Comparison of ENCODE assay signal across 30 cellular contexts in the genomic region with DNA sequence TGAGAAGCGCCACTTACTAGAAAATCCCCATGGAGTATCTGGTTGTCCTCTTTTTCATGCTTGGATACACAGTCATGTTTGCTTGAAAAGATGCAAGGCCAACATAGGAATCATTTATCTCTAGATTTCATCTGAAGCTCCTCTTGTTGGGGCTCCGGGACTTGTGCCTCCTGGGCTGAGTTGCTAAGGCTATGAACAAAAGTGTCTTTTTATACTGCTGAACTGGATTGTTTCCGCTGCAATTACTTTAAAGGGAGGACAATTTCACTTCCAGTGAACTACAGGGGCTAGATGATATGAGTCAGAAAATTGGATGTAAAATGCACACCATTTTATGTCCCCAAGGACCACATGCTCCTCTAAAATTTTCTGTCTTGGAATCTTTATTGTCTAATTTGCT.
"Had no signal": no experiment of that assay in that cellular context is flagged by ENCODE, and none has a peak within 500 bp of the region (broad histone marks: within the 10 kb centered on the region; RNA-seq: fewer than 3 reads in every experiment).

No MANE protein-coding gene starts in this region.

- H3K36me3 ChIP-seq: left lung, lower lobe of right lung, neural progenitor cell, ovary, prostate gland, stomach, thyroid gland, transverse colon, upper lobe of right lung had no signal

- H3K4me3 ChIP-seq: left lung, lower lobe of right lung, neural progenitor cell, ovary, prostate gland, skin epidermis, stomach, testis, thyroid gland, transverse colon, upper lobe of right lung had no signal

- H3K27me3 ChIP-seq: left lung, neural progenitor cell, ovary, stomach, testis, thyroid gland, transverse colon, upper lobe of right lung had no signal

- H3K27ac ChIP-seq: left lung, lower lobe of right lung, neural progenitor cell, ovary, prostate gland, skin epidermis, stomach, testis, thyroid gland, transverse colon, upper lobe of right lung had no signal

- H3K9ac ChIP-seq: neural progenitor cell had no signal

- H3K4me2 ChIP-seq: neural progenitor cell had no signal

- H2AFZ ChIP-seq: neural progenitor cell had no signal

- ATAC-seq: left colon; left lung; lower lobe of right lung; natural killer cell; right cardiac atrium; sciatic nerve; stimulated activated naive B cell treated with anti-CD40 and anti-IgM and Interleukin-4, amounts not matched to agents 10 μg/mL and 1 μg/mL and 100 μg/mL, for 72 hours; stimulated activated naive CD8-positive, alpha-beta T cell treated with anti-CD3 and anti-CD28 coated beads, Interleukin-15, Interleukin-2, amounts not matched to agents 100 U/mL and 50 U/mL, for 24 hours; upper lobe of right lung had no signal

- DNase-seq: hypothalamus; immature natural killer cell; kidney; left colon; left lung; lower lobe of right lung; mammary epithelial cell; mesendoderm; naive B cell; natural killer cell; nephron progenitor cell; ovary; posterior cingulate gyrus; retina; right cardiac atrium; stimulated activated CD4-positive, alpha-beta T cell treated with anti-CD3 and anti-CD28 coated beads, Interleukin-12 subunit alpha, Interleukin-12 subunit beta, amount 100 ng/mL, for 4 hours; stimulated activated CD4-positive, alpha-beta T cell treated with anti-CD3 and anti-CD28 coated beads, Interleukin-15, amount 100 ng/mL, for 24 hours; stimulated activated CD4-positive, alpha-beta T cell treated with anti-CD3 and anti-CD28 coated beads, Interleukin-2, amount 100 ng/mL, for 24 hours; stimulated activated CD4-positive, alpha-beta T cell treated with anti-CD3 and anti-CD28 coated beads, Interleukin-4, amount 100 ng/mL, for 1 hour; stimulated activated naive B cell treated with anti-CD40 and anti-IgM and Interleukin-4, amounts not matched to agents 10 μg/mL and 1 μg/mL and 100 μg/mL, for 72 hours; stimulated activated naive CD8-positive, alpha-beta T cell treated with anti-CD3 and anti-CD28 coated beads, Interleukin-15, Interleukin-2, amounts not matched to agents 100 U/mL and 50 U/mL, for 24 hours; stomach; testis; thyroid gland; transverse colon; upper lobe of right lung had no signal

- H3K9me3 ChIP-seq: lower lobe of right lung, ovary, prostate gland, testis, thyroid gland, transverse colon, upper lobe of right lung had no signal

- H3K4me1 ChIP-seq: left lung, lower lobe of right lung, neural progenitor cell, prostate gland, stomach, testis, thyroid gland, transverse colon, upper lobe of right lung had no signal
